ENCODE assay signal across 8 cellular contexts in genomic region chr7:120792091-120792860, GRCh38.
DNase-seq lines count a peak whose midpoint lies in the region; ATAC-seq lines count a peak whose summit lies in the region.

No MANE protein-coding gene starts in this region.

- H3K27me3 Mint-ChIP-seq in CD4-positive, CD25-positive, alpha-beta regulatory T cell, result peaks cover 21% of the 10 kb centered on the region
- peaks cover 1 to 12% (median 5%) of the 10 kb centered on the region in 5 donors for H3K27me3 Mint-ChIP-seq in naive thymus-derived CD8-positive, alpha-beta T cell
- H3K27me3 Mint-ChIP-seq in stimulated activated naive B cell treated with anti-CD40 and anti-IgM and Interleukin-4, amounts not matched to agents 10 μg/mL and 1 μg/mL and 100 μg/mL, for 72 hours, result peaks cover 0 to 4% of the 10 kb centered on the region in 2 donors

- no peak overlapping the region for H3K4me3 Mint-ChIP-seq in CD4-positive, CD25-positive, alpha-beta regulatory T cell
- H3K4me3 Mint-ChIP-seq in naive thymus-derived CD8-positive, alpha-beta T cell, result no peak overlapping the region
- no peak overlapping the region for H3K4me3 Mint-ChIP-seq in stimulated activated naive B cell treated with anti-CD40 and anti-IgM and Interleukin-4, amounts not matched to agents 10 μg/mL and 1 μg/mL and 100 μg/mL, for 72 hours

- POLR2A ChIA-PET in naive thymus-derived CD8-positive, alpha-beta T cell (lab: Charles Lee), result no interaction called here

- no peaks in the 10 kb centered on the region for H3K36me3 ChIP-seq in CD4-positive, CD25-positive, alpha-beta regulatory T cell (ENCODE audit: control insufficient read depth, insufficient read depth, low read length)

- no peak overlapping the region for H3K27ac Mint-ChIP-seq in CD4-positive, CD25-positive, alpha-beta regulatory T cell
- no peak overlapping the region for H3K27ac Mint-ChIP-seq in naive thymus-derived CD8-positive, alpha-beta T cell
- no peak overlapping the region for H3K27ac Mint-ChIP-seq in stimulated activated naive B cell treated with anti-CD40 and anti-IgM and Interleukin-4, amounts not matched to agents 10 μg/mL and 1 μg/mL and 100 μg/mL, for 72 hours

- H3K9me3 ChIP-seq in CD4-positive, CD25-positive, alpha-beta regulatory T cell (ENCODE audit: control insufficient read depth in 2 of 2, low read length in 2 of 2), result no peaks in the 10 kb centered on the region

- no peaks in the 10 kb centered on the region for H3K4me1 ChIP-seq in CD4-positive, CD25-positive, alpha-beta regulatory T cell (ENCODE audit: control insufficient read depth, insufficient read depth, low read length, poor library complexity, severe bottlenecking)

- no peaks in the 10 kb centered on the region for H3K27me3 ChIP-seq in CD4-positive, CD25-positive, alpha-beta regulatory T cell (ENCODE audit: control insufficient read depth, insufficient read depth, low read length)

- H3K4me1 Mint-ChIP-seq in CD4-positive, CD25-positive, alpha-beta regulatory T cell, result no peaks in the 10 kb centered on the region
- H3K4me1 Mint-ChIP-seq in naive thymus-derived CD8-positive, alpha-beta T cell, result no peaks in the 10 kb centered on the region
- H3K4me1 Mint-ChIP-seq in stimulated activated naive B cell treated with anti-CD40 and anti-IgM and Interleukin-4, amounts not matched to agents 10 μg/mL and 1 μg/mL and 100 μg/mL, for 72 hours, result no peaks in the 10 kb centered on the region

- no peak overlapping the region for H3K27ac ChIP-seq in CD4-positive, CD25-positive, alpha-beta regulatory T cell (ENCODE audit: insufficient read depth, low read length, poor library complexity, severe bottlenecking)

- ATAC-seq in CD4-positive, CD25-positive, alpha-beta regulatory T cell (ENCODE audit: low read depth in 2 of 2), result peak; percentile 50 to 59
- ATAC-seq in GM19035 (IDR thresholded peaks at IDR 0.05; ENCODE audit: unreplicated experiment) (peak; percentile 95), HG03159 (IDR thresholded peaks at IDR 0.05; ENCODE audit: unreplicated experiment) (peak; percentile 94), esophagus mucosa (peak; percentile 78)
- peak; percentile 39 to 60 for ATAC-seq in naive thymus-derived CD8-positive, alpha-beta T cell
- ATAC-seq in stimulated activated naive B cell treated with anti-CD40 and anti-IgM and Interleukin-4, amounts not matched to agents 10 μg/mL and 1 μg/mL and 100 μg/mL, for 72 hours (replicated peaks), result peak; percentile 81 to 87

- DNase-seq in CD4-positive, CD25-positive, alpha-beta regulatory T cell, result peak; percentile 31 to 49 (median 37)
- DNase-seq in NCI-H748 (lab: John Stamatoyannopoulos, UW; ENCODE audit: unreplicated experiment), result peak; percentile 81
- DNase-seq in activated CD8-positive, alpha-beta memory T cell treated with anti-CD3 and anti-CD28 coated beads, Interleukin-2, amount 50 U/mL, for 24 hours (ENCODE audit: extremely low read depth), result peak; percentile 14
- DNase-seq in naive thymus-derived CD8-positive, alpha-beta T cell, result peak; percentile 7 to 63 (median 34)
- peak; percentile 25 for DNase-seq in stimulated activated naive B cell treated with anti-CD40 and anti-IgM and Interleukin-4, amounts not matched to agents 10 μg/mL and 1 μg/mL and 100 μg/mL, for 72 hours

- H3K36me3 Mint-ChIP-seq in CD4-positive, CD25-positive, alpha-beta regulatory T cell, result no peaks in the 10 kb centered on the region
- no peaks in the 10 kb centered on the region for H3K36me3 Mint-ChIP-seq in naive thymus-derived CD8-positive, alpha-beta T cell
- no peaks in the 10 kb centered on the region for H3K36me3 Mint-ChIP-seq in stimulated activated naive B cell treated with anti-CD40 and anti-IgM and Interleukin-4, amounts not matched to agents 10 μg/mL and 1 μg/mL and 100 μg/mL, for 72 hours

- H3K4me3 ChIP-seq in CD4-positive, CD25-positive, alpha-beta regulatory T cell (ENCODE audit: low read depth, low read length), result no peak overlapping the region

- H3K9me3 Mint-ChIP-seq in CD4-positive, CD25-positive, alpha-beta regulatory T cell, result no peaks in the 10 kb centered on the region
- H3K9me3 Mint-ChIP-seq in naive thymus-derived CD8-positive, alpha-beta T cell, result peaks cover 0 to 2% (median 0%) of the 10 kb centered on the region in 9 donors
- no peaks in the 10 kb centered on the region for H3K9me3 Mint-ChIP-seq in stimulated activated naive B cell treated with anti-CD40 and anti-IgM and Interleukin-4, amounts not matched to agents 10 μg/mL and 1 μg/mL and 100 μg/mL, for 72 hours

Comparison
In these comparisons a context has a peak if more than half of its experiments do, and no peak if none do; other contexts are left out.
1. DNase-seq: peak in every context shown above with its lines; median percentile 81 in NCI-H748; 37 in CD4-positive, CD25-positive, alpha-beta regulatory T cell; 34 in naive thymus-derived CD8-positive, alpha-beta T cell; 25 in stimulated activated naive B cell treated with anti-CD40 and anti-IgM and Interleukin-4, amounts not matched to agents 10 μg/mL and 1 μg/mL and 100 μg/mL, for 72 hours; 14 in activated CD8-positive, alpha-beta memory T cell treated with anti-CD3 and anti-CD28 coated beads, Interleukin-2, amount 50 U/mL, for 24 hours.